ENCODE assay signal across 29 cellular contexts in genomic region chr2:66604911-66605310, GRCh38.
"Had no signal": no experiment of that assay in that cellular context is flagged by ENCODE, and none has a peak within 500 bp of the region (broad histone marks: within the 10 kb centered on the region; RNA-seq: fewer than 3 reads in every experiment).

No MANE protein-coding gene starts in this region.

- H3K4me3 Mint-ChIP-seq: activated B cell treated with CpG ODN at 0.5 μM for 24 hours; activated CD8-positive, alpha-beta T cell treated with anti-CD3 and anti-CD28 coated beads for 36 hours; activated naive CD8-positive, alpha-beta T cell; activated T-cell treated with anti-CD3 and anti-CD28 coated beads, Interleukin-2, amount 50 U/mL, for 4 hours; activated T-helper 17 cell treated with anti-CD3 and anti-CD28 coated beads, Interleukin-2, amount 50 U/mL, for 72 hours; T-cell; T-helper 1 cell treated with Interleukin-12 subunit alpha and Interleukin-12 subunit beta and Interleukin-4 antibody, amounts not matched to agents 30 μg/mL and 1 μg/mL, for 36 hours had no signal

- H3K9me3 ChIP-seq: body of pancreas, breast epithelium, colonic mucosa had no signal

- H3K27ac Mint-ChIP-seq: activated B cell treated with CpG ODN at 0.5 μM for 24 hours; activated CD8-positive, alpha-beta T cell treated with anti-CD3 and anti-CD28 coated beads for 36 hours; activated naive CD8-positive, alpha-beta T cell; activated T-helper 17 cell treated with anti-CD3 and anti-CD28 coated beads, Interleukin-2, amount 50 U/mL, for 72 hours; T-cell; T-helper 1 cell treated with Interleukin-12 subunit alpha and Interleukin-12 subunit beta and Interleukin-4 antibody, amounts not matched to agents 30 μg/mL and 1 μg/mL, for 36 hours had no signal

- H3K4me1 ChIP-seq: body of pancreas, breast epithelium, colonic mucosa had no signal

- H3K4me3 ChIP-seq: body of pancreas, breast epithelium, cardiac muscle cell, colonic mucosa had no signal

- H3K4me1 Mint-ChIP-seq: activated B cell treated with CpG ODN at 0.5 μM for 24 hours; activated T-helper 17 cell treated with anti-CD3 and anti-CD28 coated beads, Interleukin-2, amount 50 U/mL, for 72 hours; T-cell had no signal

- DNase-seq: activated B cell treated with CpG ODN at 0.5 μM for 24 hours; activated CD4-positive, alpha-beta T cell treated with anti-CD3 and anti-CD28 coated beads for 48 hours; activated CD4-positive, alpha-beta T cell treated with anti-CD3 and anti-CD28 coated beads, Interleukin-2, amount 50 U/mL, for 1 hour; activated CD4-positive, alpha-beta T cell treated with anti-CD3 and anti-CD28 coated beads, Interleukin-2, amount 50 U/mL, for 48 hours; activated CD8-positive, alpha-beta memory T cell treated with anti-CD3 and anti-CD28 coated beads for 24 hours; activated CD8-positive, alpha-beta T cell treated with anti-CD3 and anti-CD28 coated beads for 36 hours; activated effector memory CD4-positive, alpha-beta T cell treated with Interleukin-2 at 50 U/mL for 16 hours; activated gamma-delta T cell treated with Interleukin-2 at 50 U/mL for 16 hours; activated naive CD4-positive, alpha-beta T cell treated with anti-CD3 and anti-CD28 coated beads, Interleukin-2, amount 50 U/mL, for 16 hours; activated naive CD4-positive, alpha-beta T cell treated with Interleukin-2 at 50 U/mL for 16 hours; activated T-cell treated with anti-CD3 and anti-CD28 coated beads, Interleukin-2, amount 50 U/mL, for 4 hours; amniotic stem cell; anterior cingulate cortex; body of pancreas; central memory CD4-positive, alpha-beta T cell; cerebellar nuclear complex; colonic mucosa; effector CD8-positive, alpha-beta T cell; foreskin fibroblast; SW 1271; T-cell; T1000; WERI-Rb-1 had no signal

- H3K9me3 Mint-ChIP-seq: activated B cell treated with CpG ODN at 0.5 μM for 24 hours; activated CD8-positive, alpha-beta T cell treated with anti-CD3 and anti-CD28 coated beads for 36 hours; activated T-cell treated with anti-CD3 and anti-CD28 coated beads, Interleukin-2, amount 50 U/mL, for 4 hours; activated T-helper 17 cell treated with anti-CD3 and anti-CD28 coated beads, Interleukin-2, amount 50 U/mL, for 72 hours; T-helper 1 cell treated with Interleukin-12 subunit alpha and Interleukin-12 subunit beta and Interleukin-4 antibody, amounts not matched to agents 30 μg/mL and 1 μg/mL, for 36 hours had no signal

- H3K36me3 ChIP-seq: breast epithelium, cardiac muscle cell, colonic mucosa, WERI-Rb-1 had no signal

- H3K27me3 ChIP-seq: body of pancreas, breast epithelium, cardiac muscle cell, colonic mucosa had no signal

- H3K36me3 Mint-ChIP-seq: activated naive CD8-positive, alpha-beta T cell; T-cell had no signal

- H3K27me3 Mint-ChIP-seq: activated B cell treated with CpG ODN at 0.5 μM for 24 hours; activated CD8-positive, alpha-beta T cell treated with anti-CD3 and anti-CD28 coated beads for 36 hours; activated naive CD8-positive, alpha-beta T cell; activated T-helper 17 cell treated with anti-CD3 and anti-CD28 coated beads, Interleukin-2, amount 50 U/mL, for 72 hours; T-cell had no signal

- H3K27ac ChIP-seq: body of pancreas, breast epithelium, cardiac muscle cell, colonic mucosa, epithelial cell of prostate, WERI-Rb-1 had no signal
